ENCODE assay signal across 14 cellular contexts in the genomic region with DNA sequence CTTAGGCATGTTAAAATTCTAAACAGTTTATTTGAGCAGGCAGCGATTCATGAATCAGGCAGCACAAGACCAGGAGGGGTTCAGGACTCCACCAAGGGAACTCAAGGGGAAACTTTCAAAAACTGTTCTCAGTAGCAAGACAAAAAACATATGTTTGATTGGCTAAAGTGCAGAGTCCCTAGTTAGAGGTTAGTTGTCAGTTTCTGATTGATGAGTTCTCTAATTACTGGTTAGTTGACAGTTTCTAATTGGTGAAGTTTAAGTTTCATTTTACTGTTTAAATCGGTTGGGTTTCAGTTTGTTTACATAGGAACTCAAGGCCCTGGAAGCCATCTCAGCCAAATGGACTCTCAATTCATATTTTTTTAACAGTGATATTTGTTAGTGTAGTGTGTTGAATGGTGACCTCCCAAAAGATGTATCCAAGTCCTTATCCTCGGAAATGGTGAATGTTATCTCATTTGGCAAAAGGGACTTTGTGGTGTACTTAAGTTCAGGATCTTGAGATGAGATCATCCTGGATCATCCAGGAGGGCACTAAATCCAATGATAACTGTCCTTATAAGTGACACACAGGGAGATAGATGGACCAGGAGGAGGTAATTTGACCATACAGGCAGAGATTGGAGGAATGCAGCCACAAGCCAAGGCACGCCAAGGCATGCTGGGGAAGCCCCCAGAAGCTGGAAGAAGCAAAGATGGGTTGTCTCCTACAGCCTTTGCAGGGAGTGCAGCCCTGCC.
DNase-seq lines count a peak whose midpoint lies in the region; ATAC-seq and TF ChIP-seq lines count a peak whose summit lies in the region.
"Had no signal": no experiment of that assay in that cellular context is flagged by ENCODE, and none has a peak within 500 bp of the region (broad histone marks: within the 10 kb centered on the region; RNA-seq: fewer than 3 reads in every experiment).

No MANE protein-coding gene starts in this region.

- H3K27me3 ChIP-seq in GM06990 (replicated peaks; ENCODE audit: control insufficient read depth, insufficient read depth, low read length) (no peaks in the 10 kb centered on the region), KMS-11 (ENCODE audit: insufficient read depth, low read depth) (no peaks in the 10 kb centered on the region), endodermal cell (ENCODE audit: control insufficient read depth, insufficient read depth, low read length, poor library complexity, severe bottlenecking) (no peaks in the 10 kb centered on the region)
- H3K27me3 ChIP-seq: BLaER1 treated with 17β-estradiol and CSF1 and Interleukin-3, amounts not matched to agents 10 nM and 100 nM; SJCRH30 had no signal

- peak overlapping the region; percentile 23; the same call in 1 of the 2 replicates for H3K4me2 ChIP-seq in KMS-11
- H3K4me2 ChIP-seq: BLaER1 treated with 17β-estradiol and CSF1 and Interleukin-3, amounts not matched to agents 10 nM and 100 nM; PC-9 had no signal

- H3K4me3 Mint-ChIP-seq in endodermal cell: no peak overlapping the region

- H3K36me3 ChIP-seq in GM06990 (ENCODE audit: control insufficient read depth, insufficient read depth, low read length) (no peaks in the 10 kb centered on the region), KMS-11 (ENCODE audit: insufficient read depth) (no peaks in the 10 kb centered on the region), endodermal cell (ENCODE audit: control insufficient read depth, insufficient read depth, low read length) (no peaks in the 10 kb centered on the region)
- H3K36me3 ChIP-seq: BLaER1 treated with 17β-estradiol and CSF1 and Interleukin-3, amounts not matched to agents 10 nM and 100 nM; SJCRH30 had no signal

- peak; percentile 32 for ATAC-seq in sciatic nerve
- no peak for ATAC-seq in GM19328 (IDR thresholded peaks at IDR 0.05; ENCODE audit: unreplicated experiment)

- H3K4me3 ChIP-seq in GM06990 (replicated peaks; ENCODE audit: low read depth, low read length) (no peak overlapping the region), KMS-11 (IDR thresholded peaks at IDR 0.05; ENCODE audit: insufficient read depth, low read depth, low read length) (no peak overlapping the region), endodermal cell (ENCODE audit: low read length) (peak overlapping the region; percentile 40)
- H3K4me3 ChIP-seq: BLaER1 treated with 17β-estradiol and CSF1 and Interleukin-3, amounts not matched to agents 10 nM and 100 nM; PC-9; SJCRH30 had no signal

- intact Hi-C loops in sciatic nerve (cut with DNase I): no loop called here

- H3K4me1 ChIP-seq in KMS-11 (ENCODE audit: low read depth, poor library complexity, severe bottlenecking) (peaks cover 20% of the 10 kb centered on the region), endodermal cell (ENCODE audit: control insufficient read depth, insufficient read depth, low read length) (peaks cover 3% of the 10 kb centered on the region)
- H3K4me1 ChIP-seq: BLaER1 treated with 17β-estradiol and CSF1 and Interleukin-3, amounts not matched to agents 10 nM and 100 nM; SJCRH30 had no signal

- H3K27ac ChIP-seq in KMS-11: peak overlapping the region; percentile 13; the same call in 1 of the 2 replicates
- H3K27ac ChIP-seq in endodermal cell (ENCODE audit: low read depth, low read length): no peak overlapping the region
- H3K27ac ChIP-seq: BLaER1 treated with 17β-estradiol and CSF1 and Interleukin-3, amounts not matched to agents 10 nM and 100 nM; PC-9; SJCRH30 had no signal

- H4K20me1 ChIP-seq in KMS-11 (ENCODE audit: insufficient read depth): no peaks in the 10 kb centered on the region
- H4K20me1 ChIP-seq: BLaER1 treated with 17β-estradiol and CSF1 and Interleukin-3, amounts not matched to agents 10 nM and 100 nM had no signal

- H3K36me3 Mint-ChIP-seq in endodermal cell (ENCODE audit: low read depth): peaks cover 4% of the 10 kb centered on the region

- WGBS in endodermal cell (ENCODE audit: insufficient coverage in 1 of 2, insufficient read length in 1 of 2), 2 experiments: 89% methylated on average over 4 of the region's 4 CpGs

- H2AFZ ChIP-seq in KMS-11 (ENCODE audit: low read depth): peak overlapping the region; percentile 19; the same call in 1 of the 2 replicates
- H2AFZ ChIP-seq: PC-9 had no signal

- peaks cover 15% of the 10 kb centered on the region for H3K4me1 Mint-ChIP-seq in endodermal cell

- H3K79me2 ChIP-seq in KMS-11 (ENCODE audit: insufficient read depth, low read depth): no peaks in the 10 kb centered on the region

- TF ChIP-seq CTCF in GM06990 (IDR thresholded peaks at IDR 0.05; ENCODE audit: insufficient read depth, low read length, poor library complexity, severe bottlenecking) (no peak), KMS-11 (conservative IDR thresholded peaks at IDR 0.05; ENCODE audit: low read depth, low read length) (no peak), endodermal cell (conservative IDR thresholded peaks at IDR 0.05) (no peak)

- peaks cover 65% of the 10 kb centered on the region for H3K9me3 Mint-ChIP-seq in endodermal cell

- H3K27me3 Mint-ChIP-seq in endodermal cell (ENCODE audit: insufficient read depth): peaks cover 2% of the 10 kb centered on the region

- H3K9ac ChIP-seq in KMS-11: no peak overlapping the region
- H3K9ac ChIP-seq in endodermal cell (ENCODE audit: extremely low read depth, low read length, poor library complexity, severe bottlenecking): no peak overlapping the region
- H3K9ac ChIP-seq: BLaER1 treated with 17β-estradiol and CSF1 and Interleukin-3, amounts not matched to agents 10 nM and 100 nM had no signal

- H3K9me3 ChIP-seq in endodermal cell (ENCODE audit: control insufficient read depth, low read length): peaks cover 45% of the 10 kb centered on the region
- H3K9me3 ChIP-seq: SJCRH30 had no signal

- peak; percentile 9 for DNase-seq in GM06990 (ENCODE audit: extremely low read depth, insufficient read length)
- DNase-seq in endodermal cell: no peak
- DNase-seq in sciatic nerve (ENCODE audit: low spot score): no peak
- DNase-seq in DMS 273 treated with DMSO at 0.1 percent for 48 hours (lab: John Stamatoyannopoulos, UW): no peak
- DNase-seq in COLO668 (lab: John Stamatoyannopoulos, UW; ENCODE audit: unreplicated experiment): no peak
- DNase-seq: EL, NCI-H1105, NCI-H1694, NCI-H524, SJCRH30 had no signal

- H3K27ac Mint-ChIP-seq in endodermal cell: no peak overlapping the region
